3 cellular contexts compared by ENCODE assay signal in the genomic region with DNA sequence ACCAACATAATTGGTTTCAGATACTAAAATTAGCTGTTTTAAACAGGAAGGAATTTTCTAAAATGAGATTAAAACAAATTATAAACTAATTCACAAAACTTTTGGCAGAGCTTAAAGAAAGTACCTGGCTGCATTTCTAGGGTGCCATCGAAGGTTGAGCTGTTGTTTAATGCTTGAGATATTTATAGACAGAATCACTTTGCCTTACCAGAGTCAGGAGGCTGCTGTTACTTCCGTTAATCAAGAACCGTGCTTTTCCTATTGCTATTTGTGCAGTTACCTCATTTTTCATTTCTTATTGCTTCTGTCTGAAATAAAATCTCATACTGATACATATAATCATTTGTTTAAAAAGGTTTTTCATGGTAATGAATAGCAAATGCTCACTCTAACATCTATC.
"Had no signal": no experiment of that assay in that cellular context is flagged by ENCODE, and none has a peak within 500 bp of the region (broad histone marks: within the 10 kb centered on the region; RNA-seq: fewer than 3 reads in every experiment).

No MANE protein-coding gene starts in this region.

- ATAC-seq: GM12878 had no signal

- H3K4me3 ChIP-seq: GM12878 had no signal

- DNase-seq: GDM1, GF-D8 had no signal
